26 cellular contexts compared by ENCODE assay signal in genomic region chr12:124725612-124726237, GRCh38.
DNase-seq lines count a peak whose midpoint lies in the region; ATAC-seq, FAIRE-seq and TF ChIP-seq lines count a peak whose summit lies in the region.
"Had no signal": no experiment of that assay in that cellular context is flagged by ENCODE, and none has a peak within 500 bp of the region (broad histone marks: within the 10 kb centered on the region; RNA-seq: fewer than 3 reads in every experiment).

No MANE protein-coding gene starts in this region.

- no peaks in the 10 kb centered on the region for H3K9me3 ChIP-seq in K562 (replicated peaks; ENCODE audit: control insufficient read depth, insufficient read depth, low read depth, low read length)
- no peaks in the 10 kb centered on the region for H3K9me3 ChIP-seq in heart left ventricle
- no peaks in the 10 kb centered on the region for H3K9me3 ChIP-seq in transverse colon
- H3K9me3 ChIP-seq in naive thymus-derived CD4-positive, alpha-beta T cell (ENCODE audit: control insufficient read depth in 2 of 3, low read length in 3 of 3), result no peaks in the 10 kb centered on the region
- H3K9me3 ChIP-seq: mucosa of descending colon, SJCRH30, thoracic aorta had no signal

- DNase-seq in K562 (ENCODE audit: extremely low read depth in 1 of 4, low spot score in 3 of 4), result no peak
- peak in 1 of 5 donors; percentile 28 for DNase-seq in heart left ventricle
- DNase-seq in transverse colon, result no peak
- no peak for DNase-seq in NCI-H1048 (lab: John Stamatoyannopoulos, UW)
- DNase-seq in naive thymus-derived CD4-positive, alpha-beta T cell, result no peak
- DNase-seq in GOT3 (lab: John Stamatoyannopoulos, UW), result no peak
- DNase-seq: activated CD4-positive, alpha-beta memory T cell treated with anti-CD3 and anti-CD28 coated beads, Interleukin-2, amount 10 ng/mL, durations not matched to agents 7 days and 5 days; activated CD4-positive, CD25-positive, alpha-beta regulatory T cell treated with anti-CD3 and anti-CD28 coated beads, Interleukin-2, amount 50 U/mL, for 72 hours; effector CD4-positive, alpha-beta T cell; foreskin melanocyte; HCEC 1CT; NCI-H1105; NCI-H1930; NCI-H2227 treated with DMSO at 0.1 percent for 48 hours; OCI-M1; SJCRH30; stimulated activated CD4-positive, alpha-beta T cell treated with anti-CD3 and anti-CD28 coated beads, Interleukin-4, amount 100 ng/mL, for 1 hour; T-cell had no signal

- H4K20me1 ChIP-seq in K562 (replicated peaks; ENCODE audit: control insufficient read depth, insufficient read depth, low read length), result no peaks in the 10 kb centered on the region

- CTCF ChIA-PET in K562 (lab: Yijun Ruan, JAX; ENCODE audit: low intra/inter-chr PET ratio), result no interaction called here
- CTCF ChIA-PET in naive thymus-derived CD4-positive, alpha-beta T cell (lab: Charles Lee), result interaction anchor here (0.6 kb wide), 1 partner anchor 9 kb away, joined by 4 read pairs; no protein-coding TSS in a partner anchor

- intact Hi-C loops in K562 (cut with micrococcal nuclease), result no loop called here
- intact Hi-C loops in heart left ventricle (cut with DNase I), result loop anchor here in 1 of 10 donors (5.0 kb wide), 1 partner anchor 38 kb away; no protein-coding TSS in a partner anchor
- intact Hi-C loops in transverse colon (cut with DNase I; ENCODE audit: low total_unique reads), result no loop called here
- intact Hi-C loops in naive thymus-derived CD4-positive, alpha-beta T cell (cut with micrococcal nuclease), result no loop called here

- no peaks in the 10 kb centered on the region for H3K36me3 ChIP-seq in K562 (ENCODE audit: control insufficient read depth, insufficient read depth, low read length)
- no peaks in the 10 kb centered on the region for H3K36me3 ChIP-seq in heart left ventricle
- no peaks in the 10 kb centered on the region for H3K36me3 ChIP-seq in transverse colon
- no peaks in the 10 kb centered on the region for H3K36me3 ChIP-seq in naive thymus-derived CD4-positive, alpha-beta T cell (ENCODE audit: control insufficient read depth in 2 of 3, insufficient read depth in 3 of 3, low read length in 3 of 3)
- H3K36me3 ChIP-seq: neural progenitor cell, SJCRH30, thoracic aorta had no signal

- ATAC-seq in K562, result no peak
- ATAC-seq in heart left ventricle, result no peak
- no peak for ATAC-seq in naive thymus-derived CD4-positive, alpha-beta T cell
- ATAC-seq: mucosa of descending colon; stimulated activated memory B cell treated with anti-CD40 and anti-IgM and Interleukin-4, amounts not matched to agents 10 μg/mL and 1 μg/mL and 100 μg/mL, for 72 hours; T-cell had no signal

- peaks cover 4% of the 10 kb centered on the region for H3K9me3 Mint-ChIP-seq in nephron
- peaks cover 0 to 3% (median 0%) of the 10 kb centered on the region in 11 donors for H3K9me3 Mint-ChIP-seq in naive thymus-derived CD4-positive, alpha-beta T cell
- H3K9me3 Mint-ChIP-seq: activated CD4-positive, alpha-beta memory T cell treated with anti-CD3 and anti-CD28 coated beads, Interleukin-2, amount 10 ng/mL, durations not matched to agents 7 days and 5 days; activated T-helper 2 cell treated with anti-CD3 and anti-CD28 coated beads, Interferon-gamma antibody, Interleukin-2, Interleukin-4, amounts not matched to agents 10 μg/mL and 5 μg/mL and 100 μg/mL, durations not matched to agents 14 hours and 24 hours and 36 hours; T-cell had no signal

- peaks cover 10 to 17% of the 10 kb centered on the region in 2 experiments; a peak in 3 of 5 replicates for H3K27me3 ChIP-seq in K562 (ENCODE audit: control insufficient read depth in 2 of 2, insufficient read depth in 2 of 2, low read length in 2 of 2)
- H3K27me3 ChIP-seq in heart left ventricle, result no peaks in the 10 kb centered on the region
- no peaks in the 10 kb centered on the region for H3K27me3 ChIP-seq in transverse colon
- no peaks in the 10 kb centered on the region for H3K27me3 ChIP-seq in naive thymus-derived CD4-positive, alpha-beta T cell (ENCODE audit: control insufficient read depth in 2 of 2, insufficient read depth in 2 of 2, low read length in 2 of 2)
- H3K27me3 ChIP-seq: neural progenitor cell, SJCRH30 had no signal

- POLR2A ChIA-PET in K562 (lab: Yijun Ruan, JAX), result interaction anchor here (0.6 to 1.9 kb wide), 3 partner anchors 10 to 693 kb away, joined by 3 to 4 read pairs (median 3); no protein-coding TSS in a partner anchor
- POLR2A ChIA-PET in naive thymus-derived CD4-positive, alpha-beta T cell (lab: Charles Lee), result no interaction called here

- no peak overlapping the region for H2AFZ ChIP-seq in K562 (ENCODE audit: low read depth, low read length)
- H2AFZ ChIP-seq: neural progenitor cell had no signal

- no peak overlapping the region for H3K4me3 Mint-ChIP-seq in nephron
- H3K4me3 Mint-ChIP-seq in naive thymus-derived CD4-positive, alpha-beta T cell, result no peak overlapping the region
- H3K4me3 Mint-ChIP-seq: activated CD4-positive, alpha-beta memory T cell treated with anti-CD3 and anti-CD28 coated beads, Interleukin-2, amount 10 ng/mL, durations not matched to agents 7 days and 5 days; activated naive CD8-positive, alpha-beta T cell; stimulated activated memory B cell treated with anti-CD40 and anti-IgM and Interleukin-4, amounts not matched to agents 10 μg/mL and 1 μg/mL and 100 μg/mL, for 72 hours; T-cell had no signal

- no peak for TF ChIP-seq CTCF in K562 (IDR thresholded peaks at IDR 0.05 in 2 of 3, conservative IDR thresholded peaks at IDR 0.05 in 1 of 3; ENCODE audit: insufficient read depth in 2 of 3, low read depth in 1 of 3, low read length in 3 of 3)
- no peak for TF ChIP-seq CTCF in heart left ventricle (IDR thresholded peaks at IDR 0.05)
- TF ChIP-seq CTCF in nephron (IDR thresholded peaks at IDR 0.05; ENCODE audit: unreplicated experiment in 3 of 3), result no peak
- TF ChIP-seq CTCF in transverse colon (IDR thresholded peaks at IDR 0.05), result no peak

- TF ChIP-seq POLR2A in K562 (conservative IDR thresholded peaks at IDR 0.05) (no peak), heart left ventricle (IDR thresholded peaks at IDR 0.05) (no peak), transverse colon (IDR thresholded peaks at IDR 0.05) (no peak)

- no peak overlapping the region for H3K9ac ChIP-seq in K562 (ENCODE audit: insufficient read depth in 1 of 2, low read depth in 2 of 2, low read length in 2 of 2)
- H3K9ac ChIP-seq: neural progenitor cell had no signal

- no peak for FAIRE-seq in K562 (lab: Jason Lieb, UNC)
- FAIRE-seq: GM19239 had no signal

- no peaks in the 10 kb centered on the region for H3K9me1 ChIP-seq in K562 (ENCODE audit: control insufficient read depth, insufficient read depth, low read length)

- no peaks in the 10 kb centered on the region for H3K79me2 ChIP-seq in K562 (ENCODE audit: control insufficient read depth, insufficient read depth, low read length)

- H3K27ac ChIP-seq in K562 (ENCODE audit: extremely low read depth, low read depth, low read length), result no peak overlapping the region
- peak overlapping the region in 7 of 12 donors; percentile 3 to 93 (median 36) for H3K27ac ChIP-seq in heart left ventricle
- peak overlapping the region; percentile 30 to 58 (median 48) for H3K27ac ChIP-seq in transverse colon
- no peak overlapping the region for H3K27ac ChIP-seq in naive thymus-derived CD4-positive, alpha-beta T cell (ENCODE audit: low read depth, low read length)
- H3K27ac ChIP-seq: neural progenitor cell, SJCRH30 had no signal

- TF ChIP-seq EP300 in K562 (IDR thresholded peaks at IDR 0.05; ENCODE audit: low read length) (no peak), transverse colon (IDR thresholded peaks at IDR 0.05; ENCODE audit: low read depth) (no peak)

- TF ChIP-seq RAD21 in K562 (CRISPR knock-in tag; conservative IDR thresholded peaks at IDR 0.05 in 1 of 2, IDR thresholded peaks at IDR 0.05 in 1 of 2), result no peak

- WGBS in K562 (ENCODE audit: insufficient coverage, low coverage, missing lambda C conversion rate), result 11% methylated on average over 7 of the region's 7 CpGs
- 77 to 88% (median 84%) methylated on average over 7 of the region's 7 CpGs for WGBS in heart left ventricle, 4 donors
- WGBS in transverse colon (ENCODE audit: low coverage in 1 of 2), 2 donors, result 80 to 87% methylated on average over 1 to 7 of the region's 7 CpGs

- H3K36me3 Mint-ChIP-seq in nephron (ENCODE audit: low read depth), result no peaks in the 10 kb centered on the region
- H3K36me3 Mint-ChIP-seq in naive thymus-derived CD4-positive, alpha-beta T cell, result no peaks in the 10 kb centered on the region
- H3K36me3 Mint-ChIP-seq: activated naive CD8-positive, alpha-beta T cell; neural progenitor cell; T-cell had no signal

- H3K27me3 Mint-ChIP-seq in nephron (ENCODE audit: low read depth), result no peaks in the 10 kb centered on the region
- H3K27me3 Mint-ChIP-seq in naive thymus-derived CD4-positive, alpha-beta T cell, result peaks cover 0 to 14% (median 0%) of the 10 kb centered on the region in 5 donors
- H3K27me3 Mint-ChIP-seq: activated naive CD8-positive, alpha-beta T cell had no signal

- no peak overlapping the region for H3K4me2 ChIP-seq in K562 (ENCODE audit: insufficient read depth, low read length)
- H3K4me2 ChIP-seq: neural progenitor cell had no signal

- peak overlapping the region in 2 of 3 experiments; percentile 84 to 89 for H3K27ac Mint-ChIP-seq in nephron
- H3K27ac Mint-ChIP-seq in naive thymus-derived CD4-positive, alpha-beta T cell, result no peak overlapping the region
- H3K27ac Mint-ChIP-seq: activated CD4-positive, alpha-beta memory T cell treated with anti-CD3 and anti-CD28 coated beads, Interleukin-2, amount 10 ng/mL, durations not matched to agents 7 days and 5 days; activated naive CD8-positive, alpha-beta T cell; activated T-helper 2 cell treated with anti-CD3 and anti-CD28 coated beads, Interferon-gamma antibody, Interleukin-2, Interleukin-4, amounts not matched to agents 10 μg/mL and 5 μg/mL and 100 μg/mL, durations not matched to agents 14 hours and 24 hours and 36 hours; neural progenitor cell; stimulated activated memory B cell treated with anti-CD40 and anti-IgM and Interleukin-4, amounts not matched to agents 10 μg/mL and 1 μg/mL and 100 μg/mL, for 72 hours; T-cell had no signal

- in situ Hi-C loops in K562 (cut with MboI) (no loop called here), transverse colon (cut with MboI; ENCODE audit: low pct_ligation_motif_present in 1 of 4, low pct_unique_long_range_greater_than_20kb in 1 of 4, low sequenced_read_pairs in 3 of 4) (no loop called here)

- BruUV-seq in K562 (replicated peaks; lab: Mats Ljungman, UMichigan), result no TSS peak

- no peak overlapping the region for H3K4me3 ChIP-seq in K562
- peak overlapping the region in 1 of 12 donors; percentile 8 for H3K4me3 ChIP-seq in heart left ventricle
- no peak overlapping the region for H3K4me3 ChIP-seq in transverse colon
- H3K4me3 ChIP-seq in naive thymus-derived CD4-positive, alpha-beta T cell (ENCODE audit: low read length), result no peak overlapping the region
- H3K4me3 ChIP-seq: mucosa of descending colon, neural progenitor cell, SJCRH30, thoracic aorta had no signal

- H3K4me1 ChIP-seq in K562 (replicated peaks in 1 of 2; ENCODE audit: control insufficient read depth in 2 of 2, insufficient read depth in 2 of 2, low read length in 2 of 2) (peaks cover 0 to 4% of the 10 kb centered on the region in 2 experiments; a peak in 3 of 5 replicates), heart left ventricle (peaks cover under 1 to 64% (median 9%) of the 10 kb centered on the region in 12 donors), transverse colon (peaks cover 0 to 9% (median 4%) of the 10 kb centered on the region in 4 donors)
- H3K4me1 ChIP-seq in naive thymus-derived CD4-positive, alpha-beta T cell (ENCODE audit: control insufficient read depth in 2 of 2, insufficient read depth in 2 of 2, low read length in 2 of 2), result no peaks in the 10 kb centered on the region
- H3K4me1 ChIP-seq: neural progenitor cell had no signal

- H3K4me1 Mint-ChIP-seq in nephron, result peaks cover 41% of the 10 kb centered on the region
- peaks cover 0 to 6% (median 0%) of the 10 kb centered on the region in 7 donors for H3K4me1 Mint-ChIP-seq in naive thymus-derived CD4-positive, alpha-beta T cell
- H3K4me1 Mint-ChIP-seq: activated CD4-positive, alpha-beta memory T cell treated with anti-CD3 and anti-CD28 coated beads, Interleukin-2, amount 10 ng/mL, durations not matched to agents 7 days and 5 days; T-cell had no signal

Comparison
In these comparisons a context has a peak if more than half of its experiments do, and no peak if none do; other contexts are left out.
1. H3K27ac ChIP-seq: peak in heart left ventricle (7 of 12) and transverse colon (4 of 4); none in K562 (single experiment) and naive thymus-derived CD4-positive, alpha-beta T cell (single experiment).
2. H3K27ac Mint-ChIP-seq: peak in nephron (2 of 3); none in naive thymus-derived CD4-positive, alpha-beta T cell (0 of 9).